1 cellular context compared by ENCODE assay signal in the genomic region with DNA sequence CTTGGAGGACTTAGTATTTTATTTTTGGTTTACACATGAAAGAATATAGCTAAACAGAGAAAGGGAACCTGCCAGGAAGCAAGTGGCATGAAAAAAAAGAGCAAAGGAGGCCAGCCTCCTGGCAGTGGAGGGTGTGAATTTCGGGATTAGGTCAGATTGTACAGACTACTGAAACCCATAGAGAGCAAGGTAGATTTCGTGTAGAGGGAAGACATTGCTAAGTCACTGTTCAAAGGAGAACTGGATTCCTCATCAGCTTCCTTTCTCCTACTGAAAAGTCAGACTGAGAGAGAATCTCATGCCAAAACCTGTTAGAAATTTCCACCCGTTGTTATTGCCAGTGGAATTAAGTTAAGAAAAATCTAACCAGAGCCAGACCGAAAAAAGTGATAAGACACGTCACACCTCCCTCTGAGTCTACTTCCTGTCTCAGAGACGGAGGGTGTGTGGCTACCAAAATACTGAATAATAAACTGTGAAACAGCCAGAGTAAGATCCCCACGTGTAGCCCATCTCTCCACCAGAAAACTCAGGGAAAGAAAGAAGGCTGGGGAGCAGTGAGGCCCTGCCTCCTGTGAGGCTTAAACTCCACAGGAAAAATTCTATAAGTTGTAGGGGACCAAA.
TF ChIP-seq lines count a peak whose summit lies in the region.

No MANE protein-coding gene starts in this region.

TF ChIP-seq in SK-N-SH treated with all-trans-retinoic acid at 6 μM for 48 hours, 23 proteins besides CTCF, POLR2A, EP300 and RAD21 (continued from another document):
- TF ChIP-seq, protein P1, sequence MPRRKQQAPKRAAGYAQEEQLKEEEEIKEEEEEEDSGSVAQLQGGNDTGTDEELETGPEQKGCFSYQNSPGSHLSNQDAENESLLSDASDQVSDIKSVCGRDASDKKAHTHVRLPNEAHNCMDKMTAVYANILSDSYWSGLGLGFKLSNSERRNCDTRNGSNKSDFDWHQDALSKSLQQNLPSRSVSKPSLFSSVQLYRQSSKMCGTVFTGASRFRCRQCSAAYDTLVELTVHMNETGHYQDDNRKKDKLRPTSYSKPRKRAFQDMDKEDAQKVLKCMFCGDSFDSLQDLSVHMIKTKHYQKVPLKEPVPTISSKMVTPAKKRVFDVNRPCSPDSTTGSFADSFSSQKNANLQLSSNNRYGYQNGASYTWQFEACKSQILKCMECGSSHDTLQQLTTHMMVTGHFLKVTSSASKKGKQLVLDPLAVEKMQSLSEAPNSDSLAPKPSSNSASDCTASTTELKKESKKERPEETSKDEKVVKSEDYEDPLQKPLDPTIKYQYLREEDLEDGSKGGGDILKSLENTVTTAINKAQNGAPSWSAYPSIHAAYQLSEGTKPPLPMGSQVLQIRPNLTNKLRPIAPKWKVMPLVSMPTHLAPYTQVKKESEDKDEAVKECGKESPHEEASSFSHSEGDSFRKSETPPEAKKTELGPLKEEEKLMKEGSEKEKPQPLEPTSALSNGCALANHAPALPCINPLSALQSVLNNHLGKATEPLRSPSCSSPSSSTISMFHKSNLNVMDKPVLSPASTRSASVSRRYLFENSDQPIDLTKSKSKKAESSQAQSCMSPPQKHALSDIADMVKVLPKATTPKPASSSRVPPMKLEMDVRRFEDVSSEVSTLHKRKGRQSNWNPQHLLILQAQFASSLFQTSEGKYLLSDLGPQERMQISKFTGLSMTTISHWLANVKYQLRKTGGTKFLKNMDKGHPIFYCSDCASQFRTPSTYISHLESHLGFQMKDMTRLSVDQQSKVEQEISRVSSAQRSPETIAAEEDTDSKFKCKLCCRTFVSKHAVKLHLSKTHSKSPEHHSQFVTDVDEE (CRISPR knock-in tag; IDR thresholded peaks at IDR 0.05), result no peak
- TF ChIP-seq, protein P2, sequence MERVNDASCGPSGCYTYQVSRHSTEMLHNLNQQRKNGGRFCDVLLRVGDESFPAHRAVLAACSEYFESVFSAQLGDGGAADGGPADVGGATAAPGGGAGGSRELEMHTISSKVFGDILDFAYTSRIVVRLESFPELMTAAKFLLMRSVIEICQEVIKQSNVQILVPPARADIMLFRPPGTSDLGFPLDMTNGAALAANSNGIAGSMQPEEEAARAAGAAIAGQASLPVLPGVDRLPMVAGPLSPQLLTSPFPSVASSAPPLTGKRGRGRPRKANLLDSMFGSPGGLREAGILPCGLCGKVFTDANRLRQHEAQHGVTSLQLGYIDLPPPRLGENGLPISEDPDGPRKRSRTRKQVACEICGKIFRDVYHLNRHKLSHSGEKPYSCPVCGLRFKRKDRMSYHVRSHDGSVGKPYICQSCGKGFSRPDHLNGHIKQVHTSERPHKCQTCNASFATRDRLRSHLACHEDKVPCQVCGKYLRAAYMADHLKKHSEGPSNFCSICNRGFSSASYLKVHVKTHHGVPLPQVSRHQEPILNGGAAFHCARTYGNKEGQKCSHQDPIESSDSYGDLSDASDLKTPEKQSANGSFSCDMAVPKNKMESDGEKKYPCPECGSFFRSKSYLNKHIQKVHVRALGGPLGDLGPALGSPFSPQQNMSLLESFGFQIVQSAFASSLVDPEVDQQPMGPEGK (CRISPR knock-in tag; IDR thresholded peaks at IDR 0.05; ENCODE audit: borderline replicate concordance), result no peak
- TF ChIP-seq ESRRG (CRISPR knock-in tag; IDR thresholded peaks at IDR 0.05), result no peak
- TF ChIP-seq ZNF8 (CRISPR knock-in tag; IDR thresholded peaks at IDR 0.05), result no peak
- TF ChIP-seq BACH2 (CRISPR knock-in tag; IDR thresholded peaks at IDR 0.05; ENCODE audit: borderline replicate concordance), result no peak
